ENCODE assay signal across 1 cellular context in genomic region chr19:2126879-2127518, GRCh38.
TF ChIP-seq lines count a peak whose summit lies in the region.

No MANE protein-coding gene starts in this region.

TF ChIP-seq in IMR-90, 13 proteins besides CTCF, POLR2A, EP300 and RAD21:
- TF ChIP-seq BHLHE40 (IDR thresholded peaks at IDR 0.05; ENCODE audit: low read depth, low read length) = no peak
- TF ChIP-seq USF2 (IDR thresholded peaks at IDR 0.05; ENCODE audit: low read depth, low read length) = no peak
- no peak for TF ChIP-seq CHD1 (IDR thresholded peaks at IDR 0.05; ENCODE audit: low read depth, low read length)
- TF ChIP-seq FOS (IDR thresholded peaks at IDR 0.05; ENCODE audit: low read depth, low read length) = no peak
- TF ChIP-seq MAZ (IDR thresholded peaks at IDR 0.05; ENCODE audit: borderline replicate concordance, low read depth, low read length) = no peak
